ENCODE assay signal across 8 cellular contexts in genomic region chr22:43088979-43089717, GRCh38. TPM values are rescaled to one million over a fixed set of nuclear protein-coding genes. Genes with fewer than 3 reads are reported as not detected.
DNase-seq lines count a peak whose midpoint lies in the region; ATAC-seq, FAIRE-seq and TF ChIP-seq lines count a peak whose summit lies in the region.

Gene TTLL1 (minus strand): TSS chr22:43089391. CDS start chr22:43075586, 13,805 bp downstream.

- H3K9me3 ChIP-seq in astrocyte (ENCODE audit: insufficient read depth, low read depth, low read length) = no peaks in the 10 kb centered on the region
- no peaks in the 10 kb centered on the region for H3K9me3 ChIP-seq in hepatocyte (ENCODE audit: low read depth)

- H2AFZ ChIP-seq in astrocyte (ENCODE audit: low read depth, low read length) (peak within 1 kb of the TSS; percentile 80), hepatocyte (peak within 1 kb of the TSS; percentile 92)

- H3K4me1 ChIP-seq in astrocyte (ENCODE audit: insufficient read depth, low read length) (no peaks in the 10 kb centered on the region), hepatocyte (ENCODE audit: insufficient read depth) (no peaks in the 10 kb centered on the region)

- TF ChIP-seq CTCF in astrocyte (IDR thresholded peaks at IDR 0.05; ENCODE audit: insufficient read depth, low read depth, low read length) (no peak), hepatocyte (IDR thresholded peaks at IDR 0.05; ENCODE audit: poor library complexity) (no peak), retinal pigment epithelial cell (conservative IDR thresholded peaks at IDR 0.05; ENCODE audit: low read depth, low read length) (no peak)

- peak within 1 kb of the TSS; percentile 72 for H3K4me3 ChIP-seq in astrocyte (ENCODE audit: insufficient read depth, low read depth, low read length)
- peak within 1 kb of the TSS; percentile 51 for H3K4me3 ChIP-seq in hepatocyte
- peak within 1 kb of the TSS; percentile 62 for H3K4me3 ChIP-seq in retinal pigment epithelial cell (ENCODE audit: low read length)

- H3K9ac ChIP-seq in astrocyte (ENCODE audit: low read length) = peak within 1 kb of the TSS; percentile 61

- H3K36me3 Mint-ChIP-seq in T-helper 2 cell treated with Interferon-gamma antibody and Interleukin-4, amounts not matched to agents 5 μg/mL and 100 μg/mL, for 36 hours (ENCODE audit: low read depth) = peaks cover 4% of the 10 kb centered on the region
- peaks cover 6% of the 10 kb centered on the region for H3K36me3 Mint-ChIP-seq in astrocyte (ENCODE audit: low read depth, unreplicated experiment)

- FAIRE-seq in astrocyte (lab: Jason Lieb, UNC) = no peak

- TF ChIP-seq POLR2A in GM10847 (IDR thresholded peaks at IDR 0.05; ENCODE audit: extremely low read depth, insufficient read length) = peak; percentile 39

- H3K9me3 Mint-ChIP-seq in T-helper 2 cell treated with Interferon-gamma antibody and Interleukin-4, amounts not matched to agents 5 μg/mL and 100 μg/mL, for 36 hours = no peaks in the 10 kb centered on the region
- peaks cover 6% of the 10 kb centered on the region for H3K9me3 Mint-ChIP-seq in astrocyte (ENCODE audit: unreplicated experiment)

- H3K4me1 Mint-ChIP-seq in T-helper 2 cell treated with Interferon-gamma antibody and Interleukin-4, amounts not matched to agents 5 μg/mL and 100 μg/mL, for 36 hours (ENCODE audit: low read depth) = peaks cover 31% of the 10 kb centered on the region
- H3K4me1 Mint-ChIP-seq in astrocyte (ENCODE audit: low read depth, unreplicated experiment) = no peaks in the 10 kb centered on the region

- H3K4me2 ChIP-seq in astrocyte (ENCODE audit: low read length) (peak within 1 kb of the TSS; percentile 88), hepatocyte (peak within 1 kb of the TSS; percentile 90)

- no peaks in the 10 kb centered on the region for H3K9me2 ChIP-seq in hepatocyte (replicated peaks; ENCODE audit: insufficient read depth)

- ATAC-seq in HG02642 (IDR thresholded peaks at IDR 0.05; ENCODE audit: poor library complexity, unreplicated experiment) = peak; percentile 88

- peak within 1 kb of the TSS; percentile 92 for H3K27ac Mint-ChIP-seq in T-helper 2 cell treated with Interferon-gamma antibody and Interleukin-4, amounts not matched to agents 5 μg/mL and 100 μg/mL, for 36 hours
- H3K27ac Mint-ChIP-seq in astrocyte (ENCODE audit: unreplicated experiment) = peak within 1 kb of the TSS; percentile 80

- peak within 1 kb of the TSS; percentile 95 for H3K4me3 Mint-ChIP-seq in T-helper 2 cell treated with Interferon-gamma antibody and Interleukin-4, amounts not matched to agents 5 μg/mL and 100 μg/mL, for 36 hours
- peak within 1 kb of the TSS; percentile 86 for H3K4me3 Mint-ChIP-seq in astrocyte (ENCODE audit: unreplicated experiment)

- H3K27me3 ChIP-seq in astrocyte (ENCODE audit: insufficient read depth, low read length) = no peaks in the 10 kb centered on the region
- no peaks in the 10 kb centered on the region for H3K27me3 ChIP-seq in hepatocyte

- 7% methylated on average over 64 of the region's 64 CpGs for whole genome bisulfite sequencing in hepatocyte (ENCODE audit: low lambda C conversion rate, missing lambda C conversion rate)

- H3K79me2 ChIP-seq in astrocyte (ENCODE audit: insufficient read depth, low read length) (peaks cover 3% of the 10 kb centered on the region), hepatocyte (peaks cover 3% of the 10 kb centered on the region)

- no peaks in the 10 kb centered on the region for H4K20me1 ChIP-seq in astrocyte (ENCODE audit: insufficient read depth, low read length)
- H4K20me1 ChIP-seq in hepatocyte (ENCODE audit: insufficient read depth, poor library complexity, severe bottlenecking) = no peaks in the 10 kb centered on the region

- no peaks in the 10 kb centered on the region for H3K36me3 ChIP-seq in astrocyte (ENCODE audit: insufficient read depth, low read length)
- no peaks in the 10 kb centered on the region for H3K36me3 ChIP-seq in hepatocyte (replicated peaks; ENCODE audit: insufficient read depth, low read depth)

- H3K27ac ChIP-seq in astrocyte (ENCODE audit: low read depth, low read length) (peak within 1 kb of the TSS; percentile 57), hepatocyte (peak within 1 kb of the TSS; percentile 41)

- H3K27me3 Mint-ChIP-seq in T-helper 2 cell treated with Interferon-gamma antibody and Interleukin-4, amounts not matched to agents 5 μg/mL and 100 μg/mL, for 36 hours (ENCODE audit: low read depth) = no peaks in the 10 kb centered on the region
- no peaks in the 10 kb centered on the region for H3K27me3 Mint-ChIP-seq in astrocyte (ENCODE audit: low read depth, unreplicated experiment)

- peak; percentile 44 to 66 for DNase-seq in NCI-H187 (lab: John Stamatoyannopoulos, UW)
- DNase-seq in T-helper 2 cell treated with Interferon-gamma antibody and Interleukin-4, amounts not matched to agents 5 μg/mL and 100 μg/mL, for 36 hours (ENCODE audit: low spot score) = peak; percentile 92
- peak; percentile 66 for DNase-seq in astrocyte (ENCODE audit: low read depth)
- DNase-seq in hepatocyte (ENCODE audit: low spot score) = peak; percentile 94
- no peak for DNase-seq in retinal pigment epithelial cell (ENCODE audit: low read depth)
- DNase-seq in NCI-H1105 treated with DMSO at 0.1 percent for 48 hours (lab: John Stamatoyannopoulos, UW) = no peak

RNA-seq across cellular contexts. Expression of gene TTLL1, which starts in this region (rescaled TPM):
- total RNA-seq in astrocyte (10.7 and 13.7 TPM in 2 replicates), hepatocyte (4.9 and 6.4 TPM in 2 replicates)
- 8.7 and 9.5 TPM in 2 replicates for polyA plus RNA-seq in hepatocyte

Comparison
In these comparisons a context has a peak if more than half of its experiments do, and no peak if none do; other contexts are left out.
1. DNase-seq: peak in NCI-H187 (2 of 2), T-helper 2 cell treated with Interferon-gamma antibody and Interleukin-4, amounts not matched to agents 5 μg/mL and 100 μg/mL, for 36 hours (single experiment), astrocyte (single experiment) and hepatocyte (single experiment); none in retinal pigment epithelial cell (single experiment) and NCI-H1105 treated with DMSO at 0.1 percent for 48 hours (single experiment).
2. Peak in every context shown above with its lines, with median percentiles within 50 percentile points of each other: H3K4me3 ChIP-seq.